Comparison of ENCODE assay signal across 11 cellular contexts in genomic region chr6:39102024-39102820, GRCh38. TPM values are rescaled to one million over a fixed set of nuclear protein-coding genes. Genes with fewer than 3 reads are reported as not detected.
DNase-seq lines count a peak whose midpoint lies in the region; ATAC-seq and TF ChIP-seq lines count a peak whose summit lies in the region.
"Had no signal": no experiment of that assay in that cellular context is flagged by ENCODE, and none has a peak within 500 bp of the region (broad histone marks: within the 10 kb centered on the region; RNA-seq: fewer than 3 reads in every experiment).

No MANE protein-coding gene starts in this region.

- H3K9me3 ChIP-seq in left ventricle myocardium inferior (replicated peaks) = no peaks in the 10 kb centered on the region

- H3K27ac Mint-ChIP-seq in GM23338 = no peak overlapping the region
- no peak overlapping the region for H3K27ac Mint-ChIP-seq in type B pancreatic cell
- H3K27ac Mint-ChIP-seq: stimulated activated naive CD8-positive, alpha-beta T cell treated with anti-CD3 and anti-CD28 coated beads, Interleukin-15, Interleukin-2, amounts not matched to agents 100 ng/mL and 50 ng/mL, for 24 hours had no signal

- no peak overlapping the region for H3K4me3 Mint-ChIP-seq in GM23338
- H3K4me3 Mint-ChIP-seq in type B pancreatic cell = no peak overlapping the region
- H3K4me3 Mint-ChIP-seq: stimulated activated naive CD8-positive, alpha-beta T cell treated with anti-CD3 and anti-CD28 coated beads, Interleukin-15, Interleukin-2, amounts not matched to agents 100 ng/mL and 50 ng/mL, for 24 hours had no signal

- H3K4me1 Mint-ChIP-seq in GM23338 (peaks cover 8% of the 10 kb centered on the region), type B pancreatic cell (ENCODE audit: unreplicated experiment) (no peaks in the 10 kb centered on the region)

- peaks cover 1% of the 10 kb centered on the region for H3K27me3 Mint-ChIP-seq in GM23338 (ENCODE audit: insufficient read depth, low read depth, poor library complexity)
- no peaks in the 10 kb centered on the region for H3K27me3 Mint-ChIP-seq in type B pancreatic cell
- H3K27me3 Mint-ChIP-seq: stimulated activated naive CD8-positive, alpha-beta T cell treated with anti-CD3 and anti-CD28 coated beads, Interleukin-15, Interleukin-2, amounts not matched to agents 100 ng/mL and 50 ng/mL, for 24 hours had no signal

- H3F3A ChIP-seq in GM23338 (replicated peaks; ENCODE audit: low read depth) = no peaks in the 10 kb centered on the region

- H3K36me3 ChIP-seq in GM23338 (ENCODE audit: insufficient read depth) (no peaks in the 10 kb centered on the region; the same call in 1 of the 2 replicates), left ventricle myocardium inferior (peaks cover 17% of the 10 kb centered on the region)

- peak; percentile 100 for ATAC-seq in GM23338

- H3K9me3 Mint-ChIP-seq in GM23338 (no peaks in the 10 kb centered on the region), type B pancreatic cell (no peaks in the 10 kb centered on the region)

- no peaks in the 10 kb centered on the region for H4K20me1 ChIP-seq in GM23338 (replicated peaks; ENCODE audit: insufficient read depth)

- H3K27me3 ChIP-seq in GM23338 (ENCODE audit: insufficient read depth) (no peaks in the 10 kb centered on the region), left ventricle myocardium inferior (ENCODE audit: low read depth) (no peaks in the 10 kb centered on the region)

- H3K4me2 ChIP-seq in GM23338 = 0 out of 2 replicates have a peak overlapping the region, but pooled peaks have one; percentile 7
- H3K4me2 ChIP-seq: KMS-11 had no signal

- H3K27ac ChIP-seq in GM23338 (ENCODE audit: low read depth) (no peak overlapping the region), left ventricle myocardium inferior (replicated peaks) (no peak overlapping the region)
- H3K27ac ChIP-seq: KMS-11 had no signal

- H3K36me3 Mint-ChIP-seq in GM23338 (ENCODE audit: low read depth) (peaks cover 3% of the 10 kb centered on the region; the same call in 2 of the 3 replicates), type B pancreatic cell (peaks cover 14% of the 10 kb centered on the region)

- intact Hi-C loops in left ventricle myocardium inferior (cut with micrococcal nuclease) = no loop called here

- no peaks in the 10 kb centered on the region for H3K79me2 ChIP-seq in GM23338 (replicated peaks; ENCODE audit: insufficient read depth)

- H2AFZ ChIP-seq in GM23338 = no peak overlapping the region

- TF ChIP-seq CTCF in GM23338 (conservative IDR thresholded peaks at IDR 0.05; ENCODE audit: low read depth in 2 of 2) (peak; percentile 76 to 89), left ventricle myocardium inferior (IDR thresholded peaks at IDR 0.05; ENCODE audit: borderline replicate concordance) (peak; percentile 56), type B pancreatic cell (conservative IDR thresholded peaks at IDR 0.05) (peak; percentile 73)

- H3K9me2 ChIP-seq in GM23338 (ENCODE audit: insufficient read depth) = no peaks in the 10 kb centered on the region

- DNase-seq in EL = peak; percentile 25
- peak; percentile 92 for DNase-seq in GM23338 (ENCODE audit: low spot score)
- DNase-seq in SK-MEL-5 (ENCODE audit: low read depth, low spot score) = peak; percentile 64
- DNase-seq in left ventricle myocardium inferior = peak; percentile 23
- no peak for DNase-seq in type B pancreatic cell (ENCODE audit: extremely low spot score, unreplicated experiment)
- no peak for DNase-seq in activated gamma-delta T cell (lab: John Stamatoyannopoulos, UW)
- no peak for DNase-seq in SHP77 (lab: John Stamatoyannopoulos, UW)
- DNase-seq in NCI-H187 (lab: John Stamatoyannopoulos, UW) = no peak

- H3K4me3 ChIP-seq in GM23338 (no peak overlapping the region), left ventricle myocardium inferior (no peak overlapping the region)

- in situ Hi-C loops in SK-MEL-5 (cut with HindIII; ENCODE audit: low pct_unique_long_range_greater_than_20kb, low sequenced_read_pairs) = no loop called here

- H3K4me1 ChIP-seq in GM23338 (ENCODE audit: insufficient read depth) (peaks cover 11% of the 10 kb centered on the region), left ventricle myocardium inferior (peaks cover 4% of the 10 kb centered on the region)

TF ChIP-seq in GM23338, 12 proteins besides CTCF, POLR2A, EP300 and RAD21 (continues in another document):
- TF ChIP-seq REST (IDR thresholded peaks at IDR 0.05; ENCODE audit: unreplicated experiment) = no peak
- no peak for TF ChIP-seq ZNF331 (CRISPR knock-in tag; IDR thresholded peaks at IDR 0.05; ENCODE audit: low read depth)
- no peak for TF ChIP-seq EZH2 (IDR thresholded peaks at IDR 0.05; ENCODE audit: low read depth, unreplicated experiment)
- no peak for TF ChIP-seq ZNF114 (CRISPR knock-in tag; IDR thresholded peaks at IDR 0.05)
- no peak for TF ChIP-seq CREB1 (CRISPR knock-in tag; IDR thresholded peaks at IDR 0.05; ENCODE audit: low read depth)
- TF ChIP-seq EZH2phosphoT487 (IDR thresholded peaks at IDR 0.05; ENCODE audit: unreplicated experiment) = no peak
- no peak for TF ChIP-seq STAT1 (IDR thresholded peaks at IDR 0.05; ENCODE audit: unreplicated experiment)
- TF ChIP-seq NANOG (IDR thresholded peaks at IDR 0.05; ENCODE audit: borderline replicate concordance) = no peak
- TF ChIP-seq ETS1 (IDR thresholded peaks at IDR 0.05) = no peak
- no peak for TF ChIP-seq POLR2AphosphoS5 (IDR thresholded peaks at IDR 0.05; ENCODE audit: low read depth)

RNA-seq across cellular contexts. Expression of gene SAYSD1, which starts 12.8 kb away (rescaled TPM):
- total RNA-seq in GM23338 (2014; rRNA removed; shearing (Covaris generic)) = 9.5 and 10.0 TPM in 2 replicates
- 8.2 and 9.2 TPM in 2 replicates for polyA plus RNA-seq in GM23338 (2016; fragmentation: Nextera tagmentation; extraction: Ambion mirVana)
- total RNA-seq in SK-MEL-5 (2014; rRNA removed; shearing (Covaris generic)) = 8.8 and 10.4 TPM in 2 replicates
- polyA plus RNA-seq in SK-MEL-5 (2015; cell fraction: cytosol; rRNA removed) = 8.2 and 8.9 TPM in 2 replicates
- 14.5 and 15.6 TPM in 2 replicates for polyA plus RNA-seq in SK-MEL-5 (2015; cell fraction: nucleus; rRNA removed)
- 10.0 TPM for total RNA-seq in left ventricle myocardium inferior
- 13.3 and 15.0 TPM in 2 replicates for total RNA-seq in type B pancreatic cell (ENCODE audit: low replicate concordance)

RNA-seq across cellular contexts. Expression of gene GLP1R, which starts 53.6 kb away (rescaled TPM):
- 3.6 and 3.7 TPM in 2 replicates for total RNA-seq in GM23338 (2014; rRNA removed; shearing (Covaris generic))
- polyA plus RNA-seq in GM23338 (2016; fragmentation: Nextera tagmentation; extraction: Ambion mirVana) = 0.38 and 0.42 TPM in 2 replicates
- total RNA-seq in SK-MEL-5 (2014; rRNA removed; shearing (Covaris generic)) = not detected in 2 replicates
- not detected in 2 replicates for polyA plus RNA-seq in SK-MEL-5 (2015; cell fraction: cytosol; rRNA removed)
- not detected in 2 replicates for polyA plus RNA-seq in SK-MEL-5 (2015; cell fraction: nucleus; rRNA removed)
- total RNA-seq in left ventricle myocardium inferior (7.5 TPM), type B pancreatic cell (ENCODE audit: low replicate concordance) (1.6 and 4.3 TPM in 2 replicates)
- total RNA-seq: glomerular endothelial cell had no signal

Comparison
In these comparisons a context has a peak if more than half of its experiments do, and no peak if none do; other contexts are left out.
1. DNase-seq: peak in EL (single experiment), GM23338 (single experiment), SK-MEL-5 (single experiment) and left ventricle myocardium inferior (single experiment); none in type B pancreatic cell (single experiment), activated gamma-delta T cell (single experiment), SHP77 (0 of 2) and NCI-H187 (0 of 2).
2. Peak in every context shown above with its lines, with median percentiles within 50 percentile points of each other: CTCF ChIP-seq.